Comparison of ENCODE assay signal across 13 cellular contexts in the genomic region with DNA sequence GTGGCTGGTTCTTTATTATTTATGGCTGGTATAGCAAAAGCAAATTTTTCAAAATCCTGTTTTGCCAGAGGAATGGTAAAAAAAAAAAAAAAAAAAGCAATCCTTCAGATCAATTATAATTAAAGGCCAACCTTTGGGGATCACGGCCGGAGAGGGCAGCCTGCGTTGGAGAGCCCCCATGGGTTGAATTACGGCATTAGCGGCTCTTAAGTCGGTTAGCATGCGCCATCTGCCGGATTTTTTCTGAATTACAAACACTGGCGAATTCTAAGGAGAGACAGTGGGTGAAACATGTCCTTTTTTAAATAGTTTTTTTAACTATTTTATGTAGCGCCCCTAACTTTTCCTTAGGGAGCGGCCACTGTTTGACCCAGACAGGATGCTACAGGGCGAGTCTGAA. TPM values are rescaled to one million over a fixed set of nuclear protein-coding genes. Genes with fewer than 3 reads are reported as not detected.
"Had no signal": no experiment of that assay in that cellular context is flagged by ENCODE, and none has a peak within 500 bp of the region (broad histone marks: within the 10 kb centered on the region; RNA-seq: fewer than 3 reads in every experiment).

No MANE protein-coding gene starts in this region.

RNA-seq across cellular contexts. Expression of a gene that starts 5.5 kb away (rescaled TPM):
- total RNA-seq: activated B cell treated with CpG ODN at 0.5 μM for 24 hours; activated CD4-positive, alpha-beta memory T cell treated with anti-CD3 and anti-CD28 coated beads for 36 hours; activated naive CD4-positive, alpha-beta T cell treated with anti-CD3 and anti-CD28 coated beads for 36 hours; activated naive CD4-positive, alpha-beta T cell treated with anti-CD3 and anti-CD28 coated beads, Interleukin-2, amount 50 U/mL, for 72 hours; activated T-cell treated with anti-CD3 and anti-CD28 coated beads, Interleukin-2, amount 50 U/mL, for 4 hours; activated T-helper 1 cell treated with anti-CD3 and anti-CD28 coated beads, Interleukin-12 subunit alpha, Interleukin-12 subunit beta, Interleukin-2, Interleukin-4 antibody, amounts not matched to agents 30 ng/mL and 10 ng/mL and 1 ng/mL, durations not matched to agents 14 hours and 24 hours and 36 hours; adrenal gland; astrocyte; body of pancreas; cardiac septum; RPMI7951; SJCRH30 had no signal

RNA-seq across cellular contexts. Expression of a gene that starts 28.7 kb away (rescaled TPM):
- total RNA-seq: activated B cell treated with CpG ODN at 0.5 μM for 24 hours; activated CD4-positive, alpha-beta memory T cell treated with anti-CD3 and anti-CD28 coated beads for 36 hours; activated naive CD4-positive, alpha-beta T cell treated with anti-CD3 and anti-CD28 coated beads for 36 hours; activated naive CD4-positive, alpha-beta T cell treated with anti-CD3 and anti-CD28 coated beads, Interleukin-2, amount 50 U/mL, for 72 hours; activated T-cell treated with anti-CD3 and anti-CD28 coated beads, Interleukin-2, amount 50 U/mL, for 4 hours; activated T-helper 1 cell treated with anti-CD3 and anti-CD28 coated beads, Interleukin-12 subunit alpha, Interleukin-12 subunit beta, Interleukin-2, Interleukin-4 antibody, amounts not matched to agents 30 ng/mL and 10 ng/mL and 1 ng/mL, durations not matched to agents 14 hours and 24 hours and 36 hours; adrenal gland; astrocyte; body of pancreas; cardiac septum; RPMI7951; SJCRH30 had no signal

RNA-seq across cellular contexts. Expression of a gene that starts 39.8 kb away (rescaled TPM):
- total RNA-seq: activated B cell treated with CpG ODN at 0.5 μM for 24 hours; activated CD4-positive, alpha-beta memory T cell treated with anti-CD3 and anti-CD28 coated beads for 36 hours; activated naive CD4-positive, alpha-beta T cell treated with anti-CD3 and anti-CD28 coated beads for 36 hours; activated naive CD4-positive, alpha-beta T cell treated with anti-CD3 and anti-CD28 coated beads, Interleukin-2, amount 50 U/mL, for 72 hours; activated T-helper 1 cell treated with anti-CD3 and anti-CD28 coated beads, Interleukin-12 subunit alpha, Interleukin-12 subunit beta, Interleukin-2, Interleukin-4 antibody, amounts not matched to agents 30 ng/mL and 10 ng/mL and 1 ng/mL, durations not matched to agents 14 hours and 24 hours and 36 hours; astrocyte; body of pancreas; breast epithelium; cardiac septum; RPMI7951 had no signal
